Comparison of ENCODE assay signal across 8 cellular contexts in genomic region chr17:59440757-59441458, GRCh38.
DNase-seq lines count a peak whose midpoint lies in the region; ATAC-seq and TF ChIP-seq lines count a peak whose summit lies in the region.

No MANE protein-coding gene starts in this region.

- DNase-seq in GM12864 (ENCODE audit: low read depth) (peak; percentile 74), NCI-H526 (lab: John Stamatoyannopoulos, UW) (peak; percentile 90 to 95), choroid plexus epithelial cell (ENCODE audit: low read depth) (peak; percentile 95), left lobe of liver (ENCODE audit: low spot score) (peak; percentile 87)
- DNase-seq in activated CD4-positive, alpha-beta T cell treated with anti-CD3 and anti-CD28 coated beads for 4 hours, result peak; percentile 85 to 92
- DNase-seq in stimulated activated CD4-positive, alpha-beta T cell treated with anti-CD3 and anti-CD28 coated beads, Interleukin-4, amount 100 ng/mL, for 1 hour, result peak; percentile 80

- H3K4me3 ChIP-seq in GM12864 (ENCODE audit: low read depth, low read length), result no peak overlapping the region
- no peak overlapping the region for H3K4me3 ChIP-seq in choroid plexus epithelial cell (ENCODE audit: low read depth, low read length)

- TF ChIP-seq CTCF in GM12864 (IDR thresholded peaks at IDR 0.05; ENCODE audit: low read depth, low read length, missing control alignments) (peak; percentile 83), choroid plexus epithelial cell (conservative IDR thresholded peaks at IDR 0.05; ENCODE audit: low read depth, low read length) (peak; percentile 90)

- ATAC-seq in HG03378 (IDR thresholded peaks at IDR 0.05; ENCODE audit: unreplicated experiment) (peak; percentile 50), left lobe of liver (peak; percentile 98), HG03469 (IDR thresholded peaks at IDR 0.05; ENCODE audit: unreplicated experiment) (no peak)
